14 cellular contexts compared by ENCODE assay signal in the genomic region with DNA sequence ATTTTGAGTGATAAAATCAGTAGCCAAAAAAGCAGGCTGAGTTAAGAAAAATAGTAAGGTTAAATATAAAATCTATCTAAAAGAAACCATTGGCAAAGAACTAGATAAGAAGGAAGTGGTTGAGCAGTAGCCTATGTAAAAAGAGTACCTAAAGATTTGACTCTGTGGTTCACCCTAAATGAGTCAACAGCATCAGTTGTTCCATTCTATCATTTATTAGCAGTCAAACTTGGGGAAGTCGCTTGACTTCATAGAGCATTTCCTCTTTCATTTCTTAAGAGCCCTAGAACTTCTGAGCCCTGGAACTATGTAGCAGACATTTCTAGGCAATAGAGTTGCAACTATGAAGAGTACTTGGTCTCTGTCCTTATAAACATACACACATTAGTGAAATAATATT.
DNase-seq lines count a peak whose midpoint lies in the region; ATAC-seq and TF ChIP-seq lines count a peak whose summit lies in the region.
"Had no signal": no experiment of that assay in that cellular context is flagged by ENCODE, and none has a peak within 500 bp of the region (broad histone marks: within the 10 kb centered on the region; RNA-seq: fewer than 3 reads in every experiment).

No MANE protein-coding gene starts in this region.

- ATAC-seq in GM18867 (IDR thresholded peaks at IDR 0.05; ENCODE audit: unreplicated experiment) (peak; percentile 93), GM21786 (IDR thresholded peaks at IDR 0.05; ENCODE audit: unreplicated experiment) (peak; percentile 61), HG03196 (IDR thresholded peaks at IDR 0.05; ENCODE audit: unreplicated experiment) (peak; percentile 58), gastroesophageal sphincter (no peak)
- ATAC-seq: mucosa of descending colon had no signal

- no peaks in the 10 kb centered on the region for H3K4me1 Mint-ChIP-seq in activated CD4-positive, alpha-beta memory T cell treated with anti-CD3 and anti-CD28 coated beads for 36 hours (ENCODE audit: low read depth)

- TF ChIP-seq POLR2A in gastroesophageal sphincter (IDR thresholded peaks at IDR 0.05), result no peak

- H3K27ac ChIP-seq in gastroesophageal sphincter, result no peak overlapping the region
- H3K27ac ChIP-seq: prostate gland had no signal

- H3K4me3 Mint-ChIP-seq in activated CD4-positive, alpha-beta memory T cell treated with anti-CD3 and anti-CD28 coated beads for 36 hours, result no peak overlapping the region
- H3K4me3 Mint-ChIP-seq: activated naive CD8-positive, alpha-beta T cell; stimulated activated naive CD8-positive, alpha-beta T cell treated with anti-CD3 and anti-CD28 coated beads, Interleukin-15, Interleukin-2, amounts not matched to agents 100 ng/mL and 50 ng/mL, for 24 hours had no signal

- DNase-seq in SIG-M5 treated with dmso at 0.1 percent for 504 hours (lab: John Stamatoyannopoulos, UW; ENCODE audit: unreplicated experiment) (peak; percentile 85), DMS79 treated with DMSO at 0.1 percent for 48 hours (lab: John Stamatoyannopoulos, UW) (no peak), globus pallidus (ENCODE audit: low spot score) (no peak)
- DNase-seq in activated CD4-positive, alpha-beta memory T cell treated with anti-CD3 and anti-CD28 coated beads for 36 hours, result no peak
- DNase-seq: mucosa of descending colon; NCI-H1930; stimulated activated CD4-positive, alpha-beta T cell treated with anti-CD3 and anti-CD28 coated beads, Interleukin-2, amount 100 ng/mL, for 24 hours had no signal

- no peak for TF ChIP-seq CTCF in gastroesophageal sphincter (IDR thresholded peaks at IDR 0.05)

- H3K9me3 Mint-ChIP-seq in activated CD4-positive, alpha-beta memory T cell treated with anti-CD3 and anti-CD28 coated beads for 36 hours, result peaks cover 45% of the 10 kb centered on the region

- intact Hi-C loops in activated CD4-positive, alpha-beta memory T cell treated with anti-CD3 and anti-CD28 coated beads for 36 hours (cut with micrococcal nuclease), result no loop called here

- H3K36me3 ChIP-seq in gastroesophageal sphincter, result no peaks in the 10 kb centered on the region
- H3K36me3 ChIP-seq: prostate gland had no signal

- no peak for TF ChIP-seq EP300 in gastroesophageal sphincter (IDR thresholded peaks at IDR 0.05)

- 90 to 100% methylated on average over 1 of the region's 1 CpG for WGBS in gastroesophageal sphincter (ENCODE audit: low coverage in 1 of 2), 2 donors

- H3K36me3 Mint-ChIP-seq in activated CD4-positive, alpha-beta memory T cell treated with anti-CD3 and anti-CD28 coated beads for 36 hours, result no peaks in the 10 kb centered on the region
- H3K36me3 Mint-ChIP-seq: activated naive CD8-positive, alpha-beta T cell had no signal

- CTCF ChIA-PET in activated CD4-positive, alpha-beta memory T cell treated with anti-CD3 and anti-CD28 coated beads for 36 hours (lab: Charles Lee), result no interaction called here

- H3K27ac Mint-ChIP-seq in activated CD4-positive, alpha-beta memory T cell treated with anti-CD3 and anti-CD28 coated beads for 36 hours, result no peak overlapping the region
- H3K27ac Mint-ChIP-seq: activated naive CD8-positive, alpha-beta T cell; stimulated activated naive CD8-positive, alpha-beta T cell treated with anti-CD3 and anti-CD28 coated beads, Interleukin-15, Interleukin-2, amounts not matched to agents 100 ng/mL and 50 ng/mL, for 24 hours had no signal

- H3K4me1 ChIP-seq in gastroesophageal sphincter, result no peaks in the 10 kb centered on the region
- H3K4me1 ChIP-seq: prostate gland had no signal

- H3K27me3 ChIP-seq in gastroesophageal sphincter, result no peaks in the 10 kb centered on the region

- no peak overlapping the region for H3K4me3 ChIP-seq in gastroesophageal sphincter
- H3K4me3 ChIP-seq: mucosa of descending colon, prostate gland had no signal

- POLR2A ChIA-PET in activated CD4-positive, alpha-beta memory T cell treated with anti-CD3 and anti-CD28 coated beads for 36 hours (lab: Charles Lee), result no interaction called here

- H3K9me3 ChIP-seq in gastroesophageal sphincter, result peaks cover 0 to 12% (median 0%) of the 10 kb centered on the region in 3 donors
- H3K9me3 ChIP-seq: prostate gland had no signal

- no peaks in the 10 kb centered on the region for H3K27me3 Mint-ChIP-seq in activated CD4-positive, alpha-beta memory T cell treated with anti-CD3 and anti-CD28 coated beads for 36 hours
- H3K27me3 Mint-ChIP-seq: activated naive CD8-positive, alpha-beta T cell; stimulated activated naive CD8-positive, alpha-beta T cell treated with anti-CD3 and anti-CD28 coated beads, Interleukin-15, Interleukin-2, amounts not matched to agents 100 ng/mL and 50 ng/mL, for 24 hours had no signal
